Comparison of ENCODE assay signal across 12 cellular contexts in genomic region chr12:111428081-111428727, GRCh38. TPM values are rescaled to one million over a fixed set of nuclear protein-coding genes. Genes with fewer than 3 reads are reported as not detected.
A peak's percentile ranks its signal among the peaks of the same experiment; 100 is the strongest.
DNase-seq lines count a peak whose midpoint lies in the region; ATAC-seq, FAIRE-seq and TF ChIP-seq lines count a peak whose summit lies in the region.
"Had no signal": no experiment of that assay in that cellular context is flagged by ENCODE, and none has a peak within 500 bp of the region (broad histone marks: within the 10 kb centered on the region; RNA-seq: fewer than 3 reads in every experiment).

No MANE protein-coding gene starts in this region.

- H3K9me3 Mint-ChIP-seq in naive thymus-derived CD8-positive, alpha-beta T cell = no peaks in the 10 kb centered on the region

- no peak for FAIRE-seq in GM12891 (lab: Jason Lieb, UNC)

- no peaks in the 10 kb centered on the region for H3K9me3 ChIP-seq in BLaER1
- H3K9me3 ChIP-seq: mucosa of descending colon had no signal

- peak overlapping the region; percentile 75 for H3K27ac ChIP-seq in BLaER1
- peak overlapping the region; percentile 21 for H3K27ac ChIP-seq in brain microvascular endothelial cell

- H3K4me3 Mint-ChIP-seq in naive thymus-derived CD8-positive, alpha-beta T cell = peak overlapping the region; percentile 22 to 88 (median 64)

- H3K36me3 Mint-ChIP-seq in naive thymus-derived CD8-positive, alpha-beta T cell = peaks cover 0 to 3% (median 0%) of the 10 kb centered on the region in 3 donors

- H3K4me1 ChIP-seq in BLaER1 = peaks cover 100% of the 10 kb centered on the region

- no peak for TF ChIP-seq POLR2A in GM12891 (IDR thresholded peaks at IDR 0.05; ENCODE audit: low read depth, low read length)

- ATAC-seq in naive thymus-derived CD8-positive, alpha-beta T cell = no peak
- no peak for ATAC-seq in activated CD4-positive, CD25-positive, alpha-beta regulatory T cell treated with anti-CD3 and anti-CD28 coated beads, Interleukin-2, amount 50 U/mL, for 24 hours

- 0 out of 2 replicates have a peak, but pooled peaks cover 3% of the 10 kb centered on the region for H3K36me3 ChIP-seq in BLaER1
- H3K36me3 ChIP-seq in brain microvascular endothelial cell (replicated peaks) = peaks cover 55% of the 10 kb centered on the region

- H3K27me3 Mint-ChIP-seq in naive thymus-derived CD8-positive, alpha-beta T cell = no peaks in the 10 kb centered on the region

- H3K4me3 ChIP-seq in BLaER1 = peak overlapping the region; percentile 36; the same call in 1 of the 2 replicates
- H3K4me3 ChIP-seq in brain microvascular endothelial cell (ENCODE audit: low read depth, low read length) = no peak overlapping the region
- H3K4me3 ChIP-seq: mucosa of descending colon had no signal

- POLR2A ChIA-PET in naive thymus-derived CD8-positive, alpha-beta T cell (lab: Charles Lee) = interaction anchor here (0.7 to 9.6 kb wide), 6 partner anchors 7 to 681 kb away, joined by 3 to 106 read pairs (median 16); partner anchors contain the start of gene SH2B3

- no peak for TF ChIP-seq CTCF in brain microvascular endothelial cell (IDR thresholded peaks at IDR 0.05; ENCODE audit: low read depth, low read length, missing control alignments)

- DNase-seq in GM12891 (ENCODE audit: insufficient read length, low spot score) = no peak
- DNase-seq in brain microvascular endothelial cell = no peak
- DNase-seq in naive thymus-derived CD8-positive, alpha-beta T cell = no peak
- DNase-seq in T1000 (lab: John Stamatoyannopoulos, UW) = no peak
- DNase-seq in NCI-H2029 (lab: John Stamatoyannopoulos, UW) = no peak
- no peak for DNase-seq in NOMO-1 treated with DMSO at 0.1 percent for 48 hours (lab: John Stamatoyannopoulos, UW; ENCODE audit: unreplicated experiment)
- DNase-seq: COR-L47, Karpas-422, SHP77 treated with DMSO at 0.1 percent for 48 hours had no signal

- H3K27me3 ChIP-seq in BLaER1 (no peaks in the 10 kb centered on the region), brain microvascular endothelial cell (replicated peaks) (no peaks in the 10 kb centered on the region)

- peak overlapping the region; percentile 42 for H3K9ac ChIP-seq in BLaER1

- H3K27ac Mint-ChIP-seq in naive thymus-derived CD8-positive, alpha-beta T cell = peak overlapping the region; percentile 51 to 93 (median 76)

- H3K4me2 ChIP-seq in BLaER1 = peak overlapping the region; percentile 90

- H3K4me1 Mint-ChIP-seq in naive thymus-derived CD8-positive, alpha-beta T cell = peaks cover 53 to 86% (median 82%) of the 10 kb centered on the region in 4 donors

- peaks cover 100% of the 10 kb centered on the region for H4K20me1 ChIP-seq in BLaER1

- in situ Hi-C loops in brain microvascular endothelial cell (cut with HindIII; ENCODE audit: low pct_ligation_motif_present, low sequenced_read_pairs) = no loop called here

TF ChIP-seq in GM12891, 5 proteins besides CTCF, POLR2A, EP300 and RAD21:
- TF ChIP-seq SPI1 (IDR thresholded peaks at IDR 0.05; ENCODE audit: low read depth, low read length) = no peak
- 0 out of 2 replicates have a peak, but pooled peaks have one; percentile 43 for TF ChIP-seq POU2F2 (IDR thresholded peaks at IDR 0.05; ENCODE audit: low read depth, low read length)

RNA-seq across cellular contexts. Expression of gene SH2B3, which starts 22.5 kb away (rescaled TPM):
- polyA plus RNA-seq in GM12891 (2012; ENCODE audit: low read depth, missing spikeins) = 16.7 TPM
- total RNA-seq in naive thymus-derived CD8-positive, alpha-beta T cell = 10 to 100 TPM; 12.5 to 12.8 TPM
- 1 to 10 TPM; 2.1 to 5.3 (median 3.2) TPM for polyA plus RNA-seq in naive thymus-derived CD8-positive, alpha-beta T cell

RNA-seq across cellular contexts. Expression of gene PHETA1, which starts 59.3 kb away (rescaled TPM):
- polyA plus RNA-seq in GM12891 (2012; ENCODE audit: low read depth, missing spikeins) = 0.68 TPM
- 1 to 10 TPM; 3.0 to 3.8 TPM for total RNA-seq in naive thymus-derived CD8-positive, alpha-beta T cell
- 1 to 10 TPM in 2 of 3 donors, under 1 TPM in 1; 0.11 to 1.5 (median 1.3) TPM for polyA plus RNA-seq in naive thymus-derived CD8-positive, alpha-beta T cell
